8 cellular contexts compared by ENCODE assay signal in the genomic region with DNA sequence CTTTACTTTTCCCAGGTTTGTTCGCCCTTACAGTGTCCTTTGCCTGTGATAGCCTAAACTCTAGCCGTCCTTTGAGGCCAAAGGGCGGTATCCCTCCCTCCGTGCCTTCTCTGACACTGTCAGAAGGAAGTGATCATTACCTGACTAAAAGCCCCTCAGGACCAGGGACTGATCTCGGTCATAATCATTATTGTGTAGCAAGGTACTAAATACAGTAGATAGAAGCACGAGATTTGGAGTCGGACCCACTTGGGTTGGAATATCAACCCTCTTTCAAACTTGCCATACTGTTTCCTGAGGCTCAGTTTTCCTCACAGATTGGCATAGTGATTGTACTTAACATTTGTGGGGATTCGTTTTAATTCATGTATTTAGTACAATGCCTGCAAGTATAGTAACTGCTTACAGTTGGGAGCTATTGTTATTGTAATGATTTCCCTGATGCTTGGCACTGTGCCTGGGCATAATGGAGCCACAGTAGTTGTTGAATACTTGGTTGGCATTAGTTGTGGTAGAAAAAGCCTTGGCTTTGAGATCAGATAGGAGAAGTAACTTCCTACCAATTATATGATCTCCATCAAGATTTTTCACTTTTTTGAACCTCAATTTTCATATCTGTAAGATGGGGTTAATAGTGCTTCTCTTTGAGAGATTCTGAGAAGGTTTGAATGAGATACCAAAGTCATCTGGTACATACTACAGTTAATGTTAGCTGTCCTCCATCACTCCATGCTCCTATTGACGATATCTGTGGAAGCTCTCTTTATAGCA. TPM values are rescaled to one million over a fixed set of nuclear protein-coding genes. Genes with fewer than 3 reads are reported as not detected.
DNase-seq lines count a peak whose midpoint lies in the region; ATAC-seq and TF ChIP-seq lines count a peak whose summit lies in the region.

No MANE protein-coding gene starts in this region.

- peaks cover 14% of the 10 kb centered on the region for H3K36me3 ChIP-seq in CD4-positive, alpha-beta memory T cell (ENCODE audit: insufficient read depth, low read length)

- peaks cover 0 to 2% of the 10 kb centered on the region in 2 donors for H3K27me3 Mint-ChIP-seq in CD4-positive, alpha-beta memory T cell
- peaks cover 9% of the 10 kb centered on the region for H3K27me3 Mint-ChIP-seq in central memory CD8-positive, alpha-beta T cell
- peaks cover 0 to 4% (median 0%) of the 10 kb centered on the region in 5 donors for H3K27me3 Mint-ChIP-seq in naive thymus-derived CD8-positive, alpha-beta T cell

- peaks cover 14% of the 10 kb centered on the region for H3K4me1 ChIP-seq in CD4-positive, alpha-beta memory T cell (ENCODE audit: insufficient read depth, low read length)

- peak overlapping the region; percentile 90 to 97 (median 96) for H3K4me3 Mint-ChIP-seq in CD4-positive, alpha-beta memory T cell
- peak overlapping the region; percentile 94 for H3K4me3 Mint-ChIP-seq in central memory CD8-positive, alpha-beta T cell
- peak overlapping the region; percentile 93 to 99 (median 96) for H3K4me3 Mint-ChIP-seq in naive thymus-derived CD8-positive, alpha-beta T cell

- CTCF ChIA-PET in CD4-positive, alpha-beta memory T cell (lab: Charles Lee; ENCODE audit: partially characterized antibody): interaction anchor here (1.2 to 1.7 kb wide), 3 partner anchors 38 to 58 kb away, joined by 3 to 16 read pairs (median 6); no protein-coding TSS in a partner anchor

- peak overlapping the region; percentile 62 to 100 for H3K4me3 ChIP-seq in CD4-positive, alpha-beta memory T cell (ENCODE audit: low read length in 2 of 2)

- peaks cover 21 to 24% of the 10 kb centered on the region in 2 donors for H3K36me3 Mint-ChIP-seq in CD4-positive, alpha-beta memory T cell
- peaks cover 20% of the 10 kb centered on the region for H3K36me3 Mint-ChIP-seq in central memory CD8-positive, alpha-beta T cell (ENCODE audit: insufficient read depth)
- peaks cover 0 to 27% (median 11%) of the 10 kb centered on the region in 3 donors for H3K36me3 Mint-ChIP-seq in naive thymus-derived CD8-positive, alpha-beta T cell

- POLR2A ChIA-PET in CD4-positive, alpha-beta memory T cell (lab: Charles Lee; ENCODE audit: partially characterized antibody): interaction anchor here (0.7 to 2.0 kb wide), 6 partner anchors 9 to 319 kb away, joined by 3 to 15 read pairs (median 10); a partner anchor contains a TSS
- POLR2A ChIA-PET in naive thymus-derived CD8-positive, alpha-beta T cell (lab: Charles Lee): interaction anchor here (0.5 to 0.6 kb wide), 2 partner anchors 996 to 1282 kb away, joined by 3 read pairs; no protein-coding TSS in a partner anchor

- intact Hi-C loops in CD4-positive, alpha-beta memory T cell (cut with micrococcal nuclease): loop anchor here (1.0 to 5.0 kb wide), 2 partner anchors 100 to 1974 kb away; a partner anchor contains a TSS

- no peak for DNase-seq in CD4-positive, alpha-beta memory T cell
- no peak for DNase-seq in central memory CD8-positive, alpha-beta T cell (ENCODE audit: low spot score in 2 of 2)
- DNase-seq in naive thymus-derived CD8-positive, alpha-beta T cell: no peak
- no peak for DNase-seq in RPMI8226

- no peaks in the 10 kb centered on the region for H3K27me3 ChIP-seq in CD4-positive, alpha-beta memory T cell (ENCODE audit: insufficient read depth, low read length)

- H3K27ac ChIP-seq in CD4-positive, alpha-beta memory T cell (ENCODE audit: low read depth, low read length): peak overlapping the region; percentile 72

- no peaks in the 10 kb centered on the region for H3K9me3 Mint-ChIP-seq in CD4-positive, alpha-beta memory T cell
- H3K9me3 Mint-ChIP-seq in central memory CD8-positive, alpha-beta T cell: no peaks in the 10 kb centered on the region
- H3K9me3 Mint-ChIP-seq in naive thymus-derived CD8-positive, alpha-beta T cell: no peaks in the 10 kb centered on the region

- H3K27ac Mint-ChIP-seq in CD4-positive, alpha-beta memory T cell: peak overlapping the region; percentile 90 to 99 (median 97)
- peak overlapping the region; percentile 92 for H3K27ac Mint-ChIP-seq in central memory CD8-positive, alpha-beta T cell (ENCODE audit: low read depth)
- peak overlapping the region; percentile 90 to 99 (median 96) for H3K27ac Mint-ChIP-seq in naive thymus-derived CD8-positive, alpha-beta T cell

- TF ChIP-seq RAD21 in Ishikawa (IDR thresholded peaks at IDR 0.05; ENCODE audit: low read depth): no peak

- no peak for TF ChIP-seq EP300 in Ishikawa (IDR thresholded peaks at IDR 0.05; ENCODE audit: borderline replicate concordance)

- H3K4me1 Mint-ChIP-seq in CD4-positive, alpha-beta memory T cell: peaks cover 10 to 24% (median 17%) of the 10 kb centered on the region in 4 donors
- peaks cover 27% of the 10 kb centered on the region for H3K4me1 Mint-ChIP-seq in central memory CD8-positive, alpha-beta T cell
- peaks cover 7 to 23% (median 22%) of the 10 kb centered on the region in 4 donors for H3K4me1 Mint-ChIP-seq in naive thymus-derived CD8-positive, alpha-beta T cell

- no peaks in the 10 kb centered on the region for H3K9me3 ChIP-seq in CD4-positive, alpha-beta memory T cell (ENCODE audit: control insufficient read depth in 1 of 2, low read length in 2 of 2)

- ATAC-seq in central memory CD8-positive, alpha-beta T cell (replicated peaks; ENCODE audit: extremely low read depth, poor library complexity, severe bottlenecking): no peak
- no peak for ATAC-seq in naive thymus-derived CD8-positive, alpha-beta T cell
- ATAC-seq in HG03045 (IDR thresholded peaks at IDR 0.05; ENCODE audit: unreplicated experiment) (no peak), HG03442 (IDR thresholded peaks at IDR 0.05; ENCODE audit: unreplicated experiment) (no peak), GM19397 (IDR thresholded peaks at IDR 0.05; ENCODE audit: unreplicated experiment) (no peak)

TF ChIP-seq in Ishikawa, 13 proteins besides CTCF, POLR2A, EP300 and RAD21:
- TF ChIP-seq TCF12 (IDR thresholded peaks at IDR 0.05; ENCODE audit: low read depth) (no peak), YY1 (IDR thresholded peaks at IDR 0.05; ENCODE audit: low read depth) (no peak), NFIC (IDR thresholded peaks at IDR 0.05) (0 out of 2 replicates have a peak, but pooled peaks have one; percentile 31)
- TF ChIP-seq, protein P1, sequence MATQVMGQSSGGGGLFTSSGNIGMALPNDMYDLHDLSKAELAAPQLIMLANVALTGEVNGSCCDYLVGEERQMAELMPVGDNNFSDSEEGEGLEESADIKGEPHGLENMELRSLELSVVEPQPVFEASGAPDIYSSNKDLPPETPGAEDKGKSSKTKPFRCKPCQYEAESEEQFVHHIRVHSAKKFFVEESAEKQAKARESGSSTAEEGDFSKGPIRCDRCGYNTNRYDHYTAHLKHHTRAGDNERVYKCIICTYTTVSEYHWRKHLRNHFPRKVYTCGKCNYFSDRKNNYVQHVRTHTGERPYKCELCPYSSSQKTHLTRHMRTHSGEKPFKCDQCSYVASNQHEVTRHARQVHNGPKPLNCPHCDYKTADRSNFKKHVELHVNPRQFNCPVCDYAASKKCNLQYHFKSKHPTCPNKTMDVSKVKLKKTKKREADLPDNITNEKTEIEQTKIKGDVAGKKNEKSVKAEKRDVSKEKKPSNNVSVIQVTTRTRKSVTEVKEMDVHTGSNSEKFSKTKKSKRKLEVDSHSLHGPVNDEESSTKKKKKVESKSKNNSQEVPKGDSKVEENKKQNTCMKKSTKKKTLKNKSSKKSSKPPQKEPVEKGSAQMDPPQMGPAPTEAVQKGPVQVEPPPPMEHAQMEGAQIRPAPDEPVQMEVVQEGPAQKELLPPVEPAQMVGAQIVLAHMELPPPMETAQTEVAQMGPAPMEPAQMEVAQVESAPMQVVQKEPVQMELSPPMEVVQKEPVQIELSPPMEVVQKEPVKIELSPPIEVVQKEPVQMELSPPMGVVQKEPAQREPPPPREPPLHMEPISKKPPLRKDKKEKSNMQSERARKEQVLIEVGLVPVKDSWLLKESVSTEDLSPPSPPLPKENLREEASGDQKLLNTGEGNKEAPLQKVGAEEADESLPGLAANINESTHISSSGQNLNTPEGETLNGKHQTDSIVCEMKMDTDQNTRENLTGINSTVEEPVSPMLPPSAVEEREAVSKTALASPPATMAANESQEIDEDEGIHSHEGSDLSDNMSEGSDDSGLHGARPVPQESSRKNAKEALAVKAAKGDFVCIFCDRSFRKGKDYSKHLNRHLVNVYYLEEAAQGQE (IDR thresholded peaks at IDR 0.05; ENCODE audit: low read depth): no peak
- TF ChIP-seq, protein P2, sequence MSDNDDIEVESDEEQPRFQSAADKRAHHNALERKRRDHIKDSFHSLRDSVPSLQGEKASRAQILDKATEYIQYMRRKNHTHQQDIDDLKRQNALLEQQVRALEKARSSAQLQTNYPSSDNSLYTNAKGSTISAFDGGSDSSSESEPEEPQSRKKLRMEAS (IDR thresholded peaks at IDR 0.05): no peak

RNA-seq across cellular contexts. Expression of a gene that starts 0.8 kb away (rescaled TPM):
- 10 to 100 TPM; 48.7 to 50.2 TPM for total RNA-seq in CD4-positive, alpha-beta memory T cell
- 1 to 10 TPM; 8.3 to 9.8 TPM for polyA plus RNA-seq in CD4-positive, alpha-beta memory T cell
- total RNA-seq in naive thymus-derived CD8-positive, alpha-beta T cell: 10 to 100 TPM; 42.7 to 50.2 TPM
- polyA plus RNA-seq in naive thymus-derived CD8-positive, alpha-beta T cell: 1 to 10 TPM; 5.4 to 9.3 (median 6.6) TPM

RNA-seq across cellular contexts. Expression of a gene that starts 26.4 kb away (rescaled TPM):
- total RNA-seq in CD4-positive, alpha-beta memory T cell: not detected
- polyA plus RNA-seq in CD4-positive, alpha-beta memory T cell: not detected
- not detected for total RNA-seq in naive thymus-derived CD8-positive, alpha-beta T cell
- not detected for polyA plus RNA-seq in naive thymus-derived CD8-positive, alpha-beta T cell

RNA-seq across cellular contexts. Expression of a gene that starts 27.2 kb away (rescaled TPM):
- under 1 TPM in 1 of 2 experiments, not detected in 1; 0.09 TPM for total RNA-seq in CD4-positive, alpha-beta memory T cell
- not detected for polyA plus RNA-seq in CD4-positive, alpha-beta memory T cell
- total RNA-seq in naive thymus-derived CD8-positive, alpha-beta T cell: 1 to 10 TPM in 1 of 2 experiments, under 1 TPM in 1; 0.96 to 1.1 TPM
- polyA plus RNA-seq in naive thymus-derived CD8-positive, alpha-beta T cell: not detected

RNA-seq across cellular contexts. Expression of a gene that starts 28.9 kb away (rescaled TPM):
- not detected for total RNA-seq in CD4-positive, alpha-beta memory T cell
- not detected for polyA plus RNA-seq in CD4-positive, alpha-beta memory T cell
- under 1 TPM; 0.19 to 0.36 TPM for total RNA-seq in naive thymus-derived CD8-positive, alpha-beta T cell
- polyA plus RNA-seq in naive thymus-derived CD8-positive, alpha-beta T cell: not detected

RNA-seq across cellular contexts. Expression of a gene that starts 54.7 kb away (rescaled TPM):
- under 1 TPM; 0.67 to 0.76 TPM for total RNA-seq in CD4-positive, alpha-beta memory T cell
- polyA plus RNA-seq in CD4-positive, alpha-beta memory T cell: not detected
- under 1 TPM; 0.36 to 0.49 TPM for total RNA-seq in naive thymus-derived CD8-positive, alpha-beta T cell
- polyA plus RNA-seq in naive thymus-derived CD8-positive, alpha-beta T cell: under 1 TPM in 1 of 3 donors, not detected in 2; 0.21 TPM
